19 cellular contexts compared by ENCODE assay signal in genomic region chr16:28280881-28281836, GRCh38. TPM values are rescaled to one million over a fixed set of nuclear protein-coding genes. Genes with fewer than 3 reads are reported as not detected.
A peak's percentile ranks its signal among the peaks of the same experiment; 100 is the strongest.
DNase-seq lines count a peak whose midpoint lies in the region; ATAC-seq and TF ChIP-seq lines count a peak whose summit lies in the region.
"Had no signal": no experiment of that assay in that cellular context is flagged by ENCODE, and none has a peak within 500 bp of the region (broad histone marks: within the 10 kb centered on the region; RNA-seq: fewer than 3 reads in every experiment).

No MANE protein-coding gene starts in this region.

- peaks cover 1% of the 10 kb centered on the region for H3K4me1 Mint-ChIP-seq in glutamatergic neuron (ENCODE audit: low read depth, unreplicated experiment)
- H3K4me1 Mint-ChIP-seq in activated T-helper 2 cell treated with anti-CD3 and anti-CD28 coated beads, Interferon-gamma antibody, Interleukin-2, Interleukin-4, amounts not matched to agents 10 μg/mL and 5 μg/mL and 100 μg/mL, durations not matched to agents 14 hours and 24 hours and 36 hours (ENCODE audit: low read depth), result peaks cover 20% of the 10 kb centered on the region
- H3K4me1 Mint-ChIP-seq in activated naive CD8-positive, alpha-beta T cell treated with anti-CD3 and anti-CD28 coated beads for 36 hours, result peaks cover 23% of the 10 kb centered on the region

- no peak overlapping the region for H3K27ac Mint-ChIP-seq in glutamatergic neuron (ENCODE audit: unreplicated experiment)
- H3K27ac Mint-ChIP-seq in activated T-helper 2 cell treated with anti-CD3 and anti-CD28 coated beads, Interferon-gamma antibody, Interleukin-2, Interleukin-4, amounts not matched to agents 10 μg/mL and 5 μg/mL and 100 μg/mL, durations not matched to agents 14 hours and 24 hours and 36 hours, result no peak overlapping the region
- no peak overlapping the region for H3K27ac Mint-ChIP-seq in activated naive CD8-positive, alpha-beta T cell treated with anti-CD3 and anti-CD28 coated beads for 36 hours
- H3K27ac Mint-ChIP-seq: activated naive CD8-positive, alpha-beta T cell; activated T-helper 1 cell treated with anti-CD3 and anti-CD28 coated beads, Interleukin-12 subunit alpha, Interleukin-12 subunit beta, Interleukin-2, Interleukin-4 antibody, amounts not matched to agents 30 ng/mL and 10 ng/mL and 1 ng/mL, durations not matched to agents 14 hours and 24 hours and 36 hours had no signal

- intact Hi-C loops in activated T-helper 2 cell treated with anti-CD3 and anti-CD28 coated beads, Interferon-gamma antibody, Interleukin-2, Interleukin-4, amounts not matched to agents 10 μg/mL and 5 μg/mL and 100 μg/mL, durations not matched to agents 14 hours and 24 hours and 36 hours (cut with micrococcal nuclease), result no loop called here

- no peak overlapping the region for H3K4me3 Mint-ChIP-seq in glutamatergic neuron (ENCODE audit: unreplicated experiment)
- H3K4me3 Mint-ChIP-seq in activated T-helper 2 cell treated with anti-CD3 and anti-CD28 coated beads, Interferon-gamma antibody, Interleukin-2, Interleukin-4, amounts not matched to agents 10 μg/mL and 5 μg/mL and 100 μg/mL, durations not matched to agents 14 hours and 24 hours and 36 hours (ENCODE audit: low read depth), result no peak overlapping the region
- no peak overlapping the region for H3K4me3 Mint-ChIP-seq in activated naive CD8-positive, alpha-beta T cell treated with anti-CD3 and anti-CD28 coated beads for 36 hours
- H3K4me3 Mint-ChIP-seq: activated naive CD8-positive, alpha-beta T cell; activated T-helper 1 cell treated with anti-CD3 and anti-CD28 coated beads, Interleukin-12 subunit alpha, Interleukin-12 subunit beta, Interleukin-2, Interleukin-4 antibody, amounts not matched to agents 30 ng/mL and 10 ng/mL and 1 ng/mL, durations not matched to agents 14 hours and 24 hours and 36 hours; neural crest cell had no signal

- no peaks in the 10 kb centered on the region for H3K36me3 Mint-ChIP-seq in glutamatergic neuron (ENCODE audit: unreplicated experiment)
- H3K36me3 Mint-ChIP-seq in activated T-helper 2 cell treated with anti-CD3 and anti-CD28 coated beads, Interferon-gamma antibody, Interleukin-2, Interleukin-4, amounts not matched to agents 10 μg/mL and 5 μg/mL and 100 μg/mL, durations not matched to agents 14 hours and 24 hours and 36 hours (ENCODE audit: low read depth), result no peaks in the 10 kb centered on the region
- H3K36me3 Mint-ChIP-seq in activated naive CD8-positive, alpha-beta T cell treated with anti-CD3 and anti-CD28 coated beads for 36 hours, result no peaks in the 10 kb centered on the region
- H3K36me3 Mint-ChIP-seq: activated naive CD8-positive, alpha-beta T cell had no signal

- H3K9me3 Mint-ChIP-seq in glutamatergic neuron (ENCODE audit: unreplicated experiment), result peaks cover 2% of the 10 kb centered on the region
- H3K9me3 Mint-ChIP-seq in activated T-helper 2 cell treated with anti-CD3 and anti-CD28 coated beads, Interferon-gamma antibody, Interleukin-2, Interleukin-4, amounts not matched to agents 10 μg/mL and 5 μg/mL and 100 μg/mL, durations not matched to agents 14 hours and 24 hours and 36 hours, result no peaks in the 10 kb centered on the region
- H3K9me3 Mint-ChIP-seq in activated naive CD8-positive, alpha-beta T cell treated with anti-CD3 and anti-CD28 coated beads for 36 hours, result no peaks in the 10 kb centered on the region
- H3K9me3 Mint-ChIP-seq: activated T-helper 1 cell treated with anti-CD3 and anti-CD28 coated beads, Interleukin-12 subunit alpha, Interleukin-12 subunit beta, Interleukin-2, Interleukin-4 antibody, amounts not matched to agents 30 ng/mL and 10 ng/mL and 1 ng/mL, durations not matched to agents 14 hours and 24 hours and 36 hours; neural crest cell had no signal

- no peak for ATAC-seq in GM21529 (IDR thresholded peaks at IDR 0.05; ENCODE audit: unreplicated experiment)
- ATAC-seq: upper lobe of right lung had no signal

- peaks cover 11% of the 10 kb centered on the region for H3K27me3 Mint-ChIP-seq in glutamatergic neuron (ENCODE audit: unreplicated experiment)
- peaks cover 5% of the 10 kb centered on the region for H3K27me3 Mint-ChIP-seq in activated T-helper 2 cell treated with anti-CD3 and anti-CD28 coated beads, Interferon-gamma antibody, Interleukin-2, Interleukin-4, amounts not matched to agents 10 μg/mL and 5 μg/mL and 100 μg/mL, durations not matched to agents 14 hours and 24 hours and 36 hours (ENCODE audit: low read depth)
- no peaks in the 10 kb centered on the region for H3K27me3 Mint-ChIP-seq in activated naive CD8-positive, alpha-beta T cell treated with anti-CD3 and anti-CD28 coated beads for 36 hours
- H3K27me3 Mint-ChIP-seq: activated naive CD8-positive, alpha-beta T cell had no signal

- peak; percentile 12 for TF ChIP-seq CTCF in glutamatergic neuron (IDR thresholded peaks at IDR 0.05; ENCODE audit: partially characterized antibody, unreplicated experiment)

- peak; percentile 40 for DNase-seq in Ammon's horn (ENCODE audit: low spot score)
- peak; percentile 55 for DNase-seq in COR-L47 (lab: John Stamatoyannopoulos, UW)
- peak; percentile 46 for DNase-seq in NCI-H1105 treated with DMSO at 0.1 percent for 48 hours (lab: John Stamatoyannopoulos, UW)
- DNase-seq in glutamatergic neuron, result peak; percentile 64
- no peak for DNase-seq in activated T-helper 2 cell treated with anti-CD3 and anti-CD28 coated beads, Interferon-gamma antibody, Interleukin-2, Interleukin-4, amounts not matched to agents 10 μg/mL and 5 μg/mL and 100 μg/mL, durations not matched to agents 14 hours and 24 hours and 36 hours (ENCODE audit: low spot score)
- DNase-seq in activated naive CD8-positive, alpha-beta T cell treated with anti-CD3 and anti-CD28 coated beads for 36 hours, result no peak
- DNase-seq: effector CD8-positive, alpha-beta T cell; esophagus squamous epithelium; midbrain; NCI-H1930; NCI-H446 treated with DMSO at 0.1 percent for 48 hours; RPMI8226; stimulated activated CD4-positive, alpha-beta T cell treated with anti-CD3 and anti-CD28 coated beads, Interleukin-4, amount 100 ng/mL, for 1 hour; stomach; upper lobe of right lung had no signal

RNA-seq across cellular contexts. Expression of gene SBK1, which starts 11.2 kb away (rescaled TPM):
- 117 TPM for total RNA-seq in glutamatergic neuron (ENCODE audit: unreplicated experiment)
- total RNA-seq in activated T-helper 2 cell treated with anti-CD3 and anti-CD28 coated beads, Interferon-gamma antibody, Interleukin-2, Interleukin-4, amounts not matched to agents 10 μg/mL and 5 μg/mL and 100 μg/mL, durations not matched to agents 14 hours and 24 hours and 36 hours, result 1.3 and 1.4 TPM in 2 replicates
- 1 to 10 TPM; 8.5 to 9.7 TPM for total RNA-seq in activated naive CD8-positive, alpha-beta T cell treated with anti-CD3 and anti-CD28 coated beads for 36 hours

Comparison
In these comparisons a context has a peak if more than half of its experiments do, and no peak if none do; other contexts are left out.
1. DNase-seq: peak in Ammon's horn (single experiment), COR-L47 (single experiment), NCI-H1105 treated with DMSO at 0.1 percent for 48 hours (single experiment) and glutamatergic neuron (single experiment); none in activated T-helper 2 cell treated with anti-CD3 and anti-CD28 coated beads, Interferon-gamma antibody, Interleukin-2, Interleukin-4, amounts not matched to agents 10 μg/mL and 5 μg/mL and 100 μg/mL, durations not matched to agents 14 hours and 24 hours and 36 hours (single experiment) and activated naive CD8-positive, alpha-beta T cell treated with anti-CD3 and anti-CD28 coated beads for 36 hours (single experiment).
2. RNA of gene SBK1, which starts 11.2 kb away (total RNA-seq): 117 TPM in glutamatergic neuron (single experiment); 8.5 to 9.7 TPM in activated naive CD8-positive, alpha-beta T cell treated with anti-CD3 and anti-CD28 coated beads for 36 hours and 1.3 to 1.4 TPM in activated T-helper 2 cell treated with anti-CD3 and anti-CD28 coated beads, Interferon-gamma antibody, Interleukin-2, Interleukin-4, amounts not matched to agents 10 μg/mL and 5 μg/mL and 100 μg/mL, durations not matched to agents 14 hours and 24 hours and 36 hours; every median in the first group is over 10 times any median in the second.